Comparison of ENCODE assay signal across 18 cellular contexts in genomic region chr5:111134080-111134479, GRCh38. TPM values are rescaled to one million over a fixed set of nuclear protein-coding genes. Genes with fewer than 3 reads are reported as not detected.
DNase-seq lines count a peak whose midpoint lies in the region; ATAC-seq and TF ChIP-seq lines count a peak whose summit lies in the region.
"Had no signal": no experiment of that assay in that cellular context is flagged by ENCODE, and none has a peak within 500 bp of the region (broad histone marks: within the 10 kb centered on the region; RNA-seq: fewer than 3 reads in every experiment).

No MANE protein-coding gene starts in this region.

- H3K9me3 Mint-ChIP-seq in GM23338, result no peaks in the 10 kb centered on the region; the same call in 2 of the 3 replicates
- H3K9me3 Mint-ChIP-seq in activated naive CD8-positive, alpha-beta T cell treated with anti-CD3 and anti-CD28 coated beads, Interleukin-2, amount 50 U/mL, for 24 hours, result no peaks in the 10 kb centered on the region
- H3K9me3 Mint-ChIP-seq: activated naive CD4-positive, alpha-beta T cell treated with anti-CD3 and anti-CD28 coated beads, Interleukin-2, amount 10 ng/mL, durations not matched to agents 7 days and 5 days; natural killer cell treated with Interleukin-12 subunit alpha and Interleukin-12 subunit beta and Interleukin-15 and Interleukin-18, amount 100 ng/mL, for 72 hours had no signal

- H3K9me2 ChIP-seq in GM23338 (ENCODE audit: insufficient read depth), result no peaks in the 10 kb centered on the region

- H3K4me1 Mint-ChIP-seq in GM23338, result peaks cover 54% of the 10 kb centered on the region
- H3K4me1 Mint-ChIP-seq in activated naive CD8-positive, alpha-beta T cell treated with anti-CD3 and anti-CD28 coated beads, Interleukin-2, amount 50 U/mL, for 24 hours, result peaks cover 9% of the 10 kb centered on the region
- H3K4me1 Mint-ChIP-seq: activated naive CD4-positive, alpha-beta T cell treated with anti-CD3 and anti-CD28 coated beads, Interleukin-2, amount 10 ng/mL, durations not matched to agents 7 days and 5 days had no signal

- no peaks in the 10 kb centered on the region for H3K79me2 ChIP-seq in GM23338 (replicated peaks; ENCODE audit: insufficient read depth)

- H3K36me3 Mint-ChIP-seq in GM23338 (ENCODE audit: low read depth), result no peaks in the 10 kb centered on the region
- peaks cover 6% of the 10 kb centered on the region for H3K36me3 Mint-ChIP-seq in activated naive CD8-positive, alpha-beta T cell treated with anti-CD3 and anti-CD28 coated beads, Interleukin-2, amount 50 U/mL, for 24 hours (ENCODE audit: low read depth)

- no peaks in the 10 kb centered on the region for H4K20me1 ChIP-seq in GM23338 (replicated peaks; ENCODE audit: insufficient read depth)

- no peaks in the 10 kb centered on the region for H3K36me3 ChIP-seq in GM23338 (ENCODE audit: insufficient read depth)
- H3K36me3 ChIP-seq: SJSA1 had no signal

- no peaks in the 10 kb centered on the region for H3K27me3 ChIP-seq in GM23338 (ENCODE audit: insufficient read depth)
- H3K27me3 ChIP-seq: SJSA1 had no signal

- no peak for ATAC-seq in GM23338
- peak; percentile 30 for ATAC-seq in left lobe of liver
- no peak for ATAC-seq in activated naive CD8-positive, alpha-beta T cell treated with anti-CD3 and anti-CD28 coated beads, Interleukin-2, amount 50 U/mL, for 24 hours
- no peak for ATAC-seq in GM18519 (IDR thresholded peaks at IDR 0.05; ENCODE audit: low FRiP score, unreplicated experiment)
- ATAC-seq in GM21786 (IDR thresholded peaks at IDR 0.05; ENCODE audit: unreplicated experiment), result no peak

- no peaks in the 10 kb centered on the region for H3K27me3 Mint-ChIP-seq in GM23338 (ENCODE audit: insufficient read depth, low read depth, poor library complexity)
- H3K27me3 Mint-ChIP-seq in activated naive CD8-positive, alpha-beta T cell treated with anti-CD3 and anti-CD28 coated beads, Interleukin-2, amount 50 U/mL, for 24 hours, result peaks cover 5% of the 10 kb centered on the region

- peak; percentile 44 for DNase-seq in AG08395 (ENCODE audit: low spot score)
- no peak for DNase-seq in GM23338 (ENCODE audit: low spot score)
- peak; percentile 66 to 80 for DNase-seq in dermis microvascular lymphatic vessel endothelial cell (ENCODE audit: low read depth in 2 of 2)
- DNase-seq in left lobe of liver (ENCODE audit: low spot score), result no peak
- no peak for DNase-seq in activated naive CD8-positive, alpha-beta T cell treated with anti-CD3 and anti-CD28 coated beads, Interleukin-2, amount 50 U/mL, for 24 hours
- DNase-seq in occipital lobe (lab: John Stamatoyannopoulos, UW), result no peak
- DNase-seq: activated CD4-positive, alpha-beta T cell treated with anti-CD3 and anti-CD28 coated beads for 4 hours; activated naive CD4-positive, alpha-beta T cell treated with anti-CD3 and anti-CD28 coated beads, Interleukin-2, amount 10 ng/mL, durations not matched to agents 7 days and 5 days; Caco-2; NCI-H2029 treated with DMSO at 0.1 percent for 48 hours; NCI-H524 treated with DMSO at 0.1 percent for 48 hours; OCI-M1; T1000 had no signal

- H3K4me2 ChIP-seq in GM23338, result no peak overlapping the region

- no peak overlapping the region for H3K27ac ChIP-seq in GM23338 (ENCODE audit: low read depth)
- H3K27ac ChIP-seq: SJSA1 had no signal

- H3F3A ChIP-seq in GM23338 (replicated peaks; ENCODE audit: low read depth), result no peaks in the 10 kb centered on the region

- H3K4me1 ChIP-seq in GM23338 (ENCODE audit: insufficient read depth), result peaks cover 53% of the 10 kb centered on the region
- H3K4me1 ChIP-seq: Caco-2 had no signal

- peak overlapping the region; percentile 53; the same call in 1 of the 2 replicates for H2AFZ ChIP-seq in GM23338

- H3K4me3 Mint-ChIP-seq in GM23338, result no peak overlapping the region
- no peak overlapping the region for H3K4me3 Mint-ChIP-seq in activated naive CD8-positive, alpha-beta T cell treated with anti-CD3 and anti-CD28 coated beads, Interleukin-2, amount 50 U/mL, for 24 hours
- H3K4me3 Mint-ChIP-seq: activated naive CD4-positive, alpha-beta T cell treated with anti-CD3 and anti-CD28 coated beads, Interleukin-2, amount 10 ng/mL, durations not matched to agents 7 days and 5 days; natural killer cell treated with Interleukin-12 subunit alpha and Interleukin-12 subunit beta and Interleukin-15 and Interleukin-18, amount 100 ng/mL, for 72 hours had no signal

- H3K4me3 ChIP-seq in GM23338, result no peak overlapping the region
- H3K4me3 ChIP-seq: lung, SJSA1 had no signal

- no peak overlapping the region; the same call in 1 of the 2 replicates for H3K27ac Mint-ChIP-seq in GM23338
- H3K27ac Mint-ChIP-seq in activated naive CD8-positive, alpha-beta T cell treated with anti-CD3 and anti-CD28 coated beads, Interleukin-2, amount 50 U/mL, for 24 hours, result no peak overlapping the region
- H3K27ac Mint-ChIP-seq: activated naive CD4-positive, alpha-beta T cell treated with anti-CD3 and anti-CD28 coated beads, Interleukin-2, amount 10 ng/mL, durations not matched to agents 7 days and 5 days; natural killer cell treated with Interleukin-12 subunit alpha and Interleukin-12 subunit beta and Interleukin-15 and Interleukin-18, amount 100 ng/mL, for 72 hours had no signal

- TF ChIP-seq CTCF in GM23338 (conservative IDR thresholded peaks at IDR 0.05; ENCODE audit: low read depth in 2 of 2), result no peak

TF ChIP-seq in GM23338, 12 proteins besides CTCF, POLR2A, EP300 and RAD21 (continues in another document):
- TF ChIP-seq REST (IDR thresholded peaks at IDR 0.05; ENCODE audit: unreplicated experiment) (no peak), ZNF114 (CRISPR knock-in tag; IDR thresholded peaks at IDR 0.05) (no peak), EZH2 (IDR thresholded peaks at IDR 0.05; ENCODE audit: low read depth, unreplicated experiment) (no peak), NANOG (IDR thresholded peaks at IDR 0.05; ENCODE audit: borderline replicate concordance) (no peak), JUNB (IDR thresholded peaks at IDR 0.05; ENCODE audit: unreplicated experiment) (no peak), POLR2AphosphoS5 (IDR thresholded peaks at IDR 0.05; ENCODE audit: low read depth) (no peak), EZH2phosphoT487 (IDR thresholded peaks at IDR 0.05; ENCODE audit: unreplicated experiment) (no peak), ZNF331 (CRISPR knock-in tag; IDR thresholded peaks at IDR 0.05; ENCODE audit: low read depth) (no peak), CREB1 (CRISPR knock-in tag; IDR thresholded peaks at IDR 0.05; ENCODE audit: low read depth) (no peak)
- TF ChIP-seq, protein P1, sequence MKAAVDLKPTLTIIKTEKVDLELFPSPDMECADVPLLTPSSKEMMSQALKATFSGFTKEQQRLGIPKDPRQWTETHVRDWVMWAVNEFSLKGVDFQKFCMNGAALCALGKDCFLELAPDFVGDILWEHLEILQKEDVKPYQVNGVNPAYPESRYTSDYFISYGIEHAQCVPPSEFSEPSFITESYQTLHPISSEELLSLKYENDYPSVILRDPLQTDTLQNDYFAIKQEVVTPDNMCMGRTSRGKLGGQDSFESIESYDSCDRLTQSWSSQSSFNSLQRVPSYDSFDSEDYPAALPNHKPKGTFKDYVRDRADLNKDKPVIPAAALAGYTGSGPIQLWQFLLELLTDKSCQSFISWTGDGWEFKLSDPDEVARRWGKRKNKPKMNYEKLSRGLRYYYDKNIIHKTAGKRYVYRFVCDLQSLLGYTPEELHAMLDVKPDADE (IDR thresholded peaks at IDR 0.05), result no peak

RNA-seq across cellular contexts. Expression of gene WDR36, which starts 41.9 kb away (rescaled TPM):
- 56.8 and 61.1 TPM in 2 replicates for total RNA-seq in GM23338 (2014; rRNA removed; shearing (Covaris generic))
- polyA plus RNA-seq in GM23338 (2016; fragmentation: Nextera tagmentation; extraction: Ambion mirVana), result 14.3 and 18.5 TPM in 2 replicates
- total RNA-seq in dermis microvascular lymphatic vessel endothelial cell, result 37.0 and 48.9 TPM in 2 replicates
- total RNA-seq in left lobe of liver, result 12.1 TPM
- total RNA-seq in occipital lobe, result 61.8 TPM

Comparison
In these comparisons a context has a peak if more than half of its experiments do, and no peak if none do; other contexts are left out.
1. DNase-seq: peak in AG08395 (single experiment) and dermis microvascular lymphatic vessel endothelial cell (2 of 2); none in GM23338 (single experiment), left lobe of liver (single experiment), activated naive CD8-positive, alpha-beta T cell treated with anti-CD3 and anti-CD28 coated beads, Interleukin-2, amount 50 U/mL, for 24 hours (single experiment) and occipital lobe (single experiment).